ENCODE assay signal across 22 cellular contexts in genomic region chr4:38717604-38718003, GRCh38. TPM values are rescaled to one million over a fixed set of nuclear protein-coding genes. Genes with fewer than 3 reads are reported as not detected.
DNase-seq lines count a peak whose midpoint lies in the region; ATAC-seq and TF ChIP-seq lines count a peak whose summit lies in the region.
"Had no signal": no experiment of that assay in that cellular context is flagged by ENCODE, and none has a peak within 500 bp of the region (broad histone marks: within the 10 kb centered on the region; RNA-seq: fewer than 3 reads in every experiment).

No MANE protein-coding gene starts in this region.

- no peak for TF ChIP-seq POLR2A in heart left ventricle (IDR thresholded peaks at IDR 0.05)

- H3K36me3 ChIP-seq in right atrium auricular region (no peaks in the 10 kb centered on the region), heart left ventricle (no peaks in the 10 kb centered on the region)
- H3K36me3 ChIP-seq: colonic mucosa, neural progenitor cell, transverse colon had no signal

- intact Hi-C loops in Right ventricle myocardium superior (cut with DNase I) (no loop called here), heart left ventricle (cut with DNase I) (no loop called here)

- H3K27ac ChIP-seq in right atrium auricular region (no peak overlapping the region), heart left ventricle (peak overlapping the region in 2 of 12 donors; percentile 9 to 22)
- H3K27ac ChIP-seq: colonic mucosa, hepatocyte, neural progenitor cell, transverse colon had no signal

- ATAC-seq in Right ventricle myocardium superior (ENCODE audit: poor library complexity) (peak; percentile 96), heart left ventricle (peak; percentile 61 to 94 (median 84))
- ATAC-seq: T-cell had no signal

- WGBS in heart left ventricle, 4 donors: 37 to 50% (median 44%) methylated on average over 5 of the region's 5 CpGs

- no peak for DNase-seq in Right ventricle myocardium superior
- DNase-seq in right atrium auricular region (ENCODE audit: low spot score): no peak
- DNase-seq in cardiac fibroblast (ENCODE audit: low read depth in 2 of 2): peak; percentile 38 to 49
- peak in 2 of 5 donors; percentile 48 to 50 for DNase-seq in heart left ventricle
- peak; percentile 9 for DNase-seq in stromal cell of bone marrow (ENCODE audit: low read depth)
- DNase-seq in NCI-H345 (lab: John Stamatoyannopoulos, UW): no peak
- no peak for DNase-seq in midbrain (lab: John Stamatoyannopoulos, UW)
- DNase-seq in NCI-H2196 treated with DMSO at 0.1 percent for 48 hours (lab: John Stamatoyannopoulos, UW; ENCODE audit: unreplicated experiment): no peak
- DNase-seq: activated CD4-positive, alpha-beta T cell treated with anti-CD3 and anti-CD28 coated beads, Interleukin-2, amount 50 U/mL, for 48 hours; activated T-cell treated with anti-CD3 and anti-CD28 coated beads for 4 hours; CD4-positive, alpha-beta T cell; colonic mucosa; DMS79; NCI-H1930; NCI-H524 treated with DMSO at 0.1 percent for 48 hours; SHP77 treated with DMSO at 0.1 percent for 48 hours; stimulated activated CD4-positive, alpha-beta T cell treated with anti-CD3 and anti-CD28 coated beads, Interleukin-15, amount 100 ng/mL, for 24 hours; stimulated activated naive CD4-positive, alpha-beta T cell; T-cell; transverse colon had no signal

- H3K4me1 ChIP-seq in right atrium auricular region (no peaks in the 10 kb centered on the region), heart left ventricle (peaks cover 0 to 4% (median 0%) of the 10 kb centered on the region in 12 donors)
- H3K4me1 ChIP-seq: colonic mucosa, neural progenitor cell, transverse colon had no signal

- H3K9me3 ChIP-seq in right atrium auricular region (no peaks in the 10 kb centered on the region), heart left ventricle (peaks cover 0 to 6% (median 0%) of the 10 kb centered on the region in 12 donors)
- H3K9me3 ChIP-seq: colonic mucosa had no signal

- TF ChIP-seq CTCF in right atrium auricular region (IDR thresholded peaks at IDR 0.05) (no peak), cardiac fibroblast (IDR thresholded peaks at IDR 0.05; ENCODE audit: low read depth, low read length) (no peak), heart left ventricle (IDR thresholded peaks at IDR 0.05) (no peak)

- H3K4me3 ChIP-seq in right atrium auricular region: no peak overlapping the region
- H3K4me3 ChIP-seq in cardiac fibroblast (replicated peaks in 1 of 2; ENCODE audit: low read depth in 2 of 2, low read length in 2 of 2): no peak overlapping the region
- no peak overlapping the region for H3K4me3 ChIP-seq in heart left ventricle
- H3K4me3 ChIP-seq: colonic mucosa, hepatocyte, neural progenitor cell, transverse colon had no signal

- H3K27me3 ChIP-seq in right atrium auricular region (no peaks in the 10 kb centered on the region), heart left ventricle (no peaks in the 10 kb centered on the region)
- H3K27me3 ChIP-seq: colonic mucosa, hepatocyte, neural progenitor cell, transverse colon had no signal

RNA-seq across cellular contexts. Expression of gene KLF3, which starts 53.6 kb away (rescaled TPM):
- total RNA-seq in Right ventricle myocardium superior: 16.5 TPM
- total RNA-seq in right atrium auricular region: 10 to 100 TPM; 22.6 to 28.8 TPM
- 10 to 100 TPM; 17.8 to 36.4 (median 21.1) TPM for total RNA-seq in heart left ventricle
- polyA plus RNA-seq in heart left ventricle: 10 to 100 TPM in 1 of 2 donors, 1 to 10 TPM in 1; 7.4 to 16.0 TPM

Comparison
In these comparisons a context has a peak if more than half of its experiments do, and no peak if none do; other contexts are left out.
1. DNase-seq: peak in cardiac fibroblast (2 of 2) and stromal cell of bone marrow (single experiment); none in Right ventricle myocardium superior (single experiment), right atrium auricular region (single experiment), NCI-H345 (single experiment), midbrain (single experiment) and NCI-H2196 treated with DMSO at 0.1 percent for 48 hours (single experiment).